ENCODE assay signal across 8 cellular contexts in the genomic region with DNA sequence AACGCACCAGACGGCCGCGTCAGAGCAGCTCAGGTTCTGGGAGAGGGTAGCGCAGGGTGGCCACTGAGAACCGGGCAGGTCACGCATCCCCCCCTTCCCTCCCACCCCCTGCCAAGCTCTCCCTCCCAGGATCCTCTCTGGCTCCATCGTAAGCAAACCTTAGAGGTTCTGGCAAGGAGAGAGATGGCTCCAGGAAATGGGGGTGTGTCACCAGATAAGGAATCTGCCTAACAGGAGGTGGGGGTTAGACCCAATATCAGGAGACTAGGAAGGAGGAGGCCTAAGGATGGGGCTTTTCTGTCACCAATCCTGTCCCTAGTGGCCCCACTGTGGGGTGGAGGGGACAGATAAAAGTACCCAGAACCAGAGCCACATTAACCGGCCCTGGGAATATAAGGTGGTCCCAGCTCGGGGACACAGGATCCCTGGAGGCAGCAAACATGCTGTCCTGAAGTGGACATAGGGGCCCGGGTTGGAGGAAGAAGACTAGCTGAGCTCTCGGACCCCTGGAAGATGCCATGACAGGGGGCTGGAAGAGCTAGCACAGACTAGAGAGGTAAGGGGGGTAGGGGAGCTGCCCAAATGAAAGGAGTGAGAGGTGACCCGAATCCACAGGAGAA. TPM values are rescaled to one million over a fixed set of nuclear protein-coding genes. Genes with fewer than 3 reads are reported as not detected.
DNase-seq lines count a peak whose midpoint lies in the region; ATAC-seq and TF ChIP-seq lines count a peak whose summit lies in the region.

No MANE protein-coding gene starts in this region.

- H3K9me3 ChIP-seq in BLaER1 treated with 17β-estradiol and CSF1 and Interleukin-3, amounts not matched to agents 10 nM and 100 nM (replicated peaks in 1 of 11), result no peaks in the 10 kb centered on the region
- no peaks in the 10 kb centered on the region for H3K9me3 ChIP-seq in MG63

- peaks cover 15 to 43% (median 25%) of the 10 kb centered on the region in 11 experiments for H3K36me3 ChIP-seq in BLaER1 treated with 17β-estradiol and CSF1 and Interleukin-3, amounts not matched to agents 10 nM and 100 nM
- H3K36me3 ChIP-seq in MG63, result peaks cover 17% of the 10 kb centered on the region

- H4K20me1 ChIP-seq in BLaER1 treated with 17β-estradiol and CSF1 and Interleukin-3, amounts not matched to agents 10 nM and 100 nM, result peaks cover 52 to 66% (median 63%) of the 10 kb centered on the region in 11 experiments

- H3K9ac ChIP-seq in BLaER1 treated with 17β-estradiol and CSF1 and Interleukin-3, amounts not matched to agents 10 nM and 100 nM, result peak overlapping the region; percentile 40 to 99 (median 97); a peak in 21 of 22 replicates

- H3K36me3 Mint-ChIP-seq in nephron (ENCODE audit: low read depth), result no peaks in the 10 kb centered on the region

- DNase-seq in MG63, result no peak
- peak; percentile 39 for DNase-seq in dermis blood vessel endothelial cell
- no peak for DNase-seq in HPDE6-E6E7 (ENCODE audit: extremely low spot score)
- no peak for DNase-seq in activated effector memory CD4-positive, alpha-beta T cell treated with anti-CD3 and anti-CD28 coated beads, Interleukin-2, amount 50 U/mL, for 16 hours
- no peak for DNase-seq in cortex of kidney (lab: John Stamatoyannopoulos, UW)

- peaks cover 26% of the 10 kb centered on the region for H3K4me1 Mint-ChIP-seq in nephron

- H3K27ac Mint-ChIP-seq in nephron, result peak overlapping the region; percentile 73 to 92 (median 89)

- H3K4me3 ChIP-seq in BLaER1 treated with 17β-estradiol and CSF1 and Interleukin-3, amounts not matched to agents 10 nM and 100 nM, result peak overlapping the region; percentile 85 to 100 (median 100)
- peak overlapping the region; percentile 90 for H3K4me3 ChIP-seq in MG63

- no peaks in the 10 kb centered on the region for H3K27me3 ChIP-seq in BLaER1 treated with 17β-estradiol and CSF1 and Interleukin-3, amounts not matched to agents 10 nM and 100 nM
- no peaks in the 10 kb centered on the region for H3K27me3 ChIP-seq in MG63

- TF ChIP-seq CTCF in nephron (IDR thresholded peaks at IDR 0.05; ENCODE audit: unreplicated experiment in 3 of 3), result no peak

- peak overlapping the region; percentile 96 to 97 (median 97) for H3K4me3 Mint-ChIP-seq in nephron

- no peaks in the 10 kb centered on the region for H3K9me3 Mint-ChIP-seq in nephron

- no peaks in the 10 kb centered on the region for H3K27me3 Mint-ChIP-seq in nephron (ENCODE audit: low read depth)

- H3K4me2 ChIP-seq in BLaER1 treated with 17β-estradiol and CSF1 and Interleukin-3, amounts not matched to agents 10 nM and 100 nM, result peak overlapping the region; percentile 89 to 99 (median 94)

- ATAC-seq in GM21423 (IDR thresholded peaks at IDR 0.05; ENCODE audit: unreplicated experiment), result no peak

- H3K27ac ChIP-seq in BLaER1 treated with 17β-estradiol and CSF1 and Interleukin-3, amounts not matched to agents 10 nM and 100 nM, result peak overlapping the region in 10 of 11 experiments; percentile 49 to 94 (median 92); a peak in 16 of 22 replicates

- H3K4me1 ChIP-seq in BLaER1 treated with 17β-estradiol and CSF1 and Interleukin-3, amounts not matched to agents 10 nM and 100 nM, result peaks cover 42 to 54% (median 47%) of the 10 kb centered on the region in 10 experiments

RNA-seq across cellular contexts. Expression of a gene that starts 1.9 kb away (rescaled TPM):
- 76.0 and 81.1 TPM in 2 replicates for total RNA-seq in MG63 (2014; rRNA removed; shearing (Covaris generic); ENCODE audit: low replicate concordance)
- 37.4 and 40.3 TPM in 2 replicates for total RNA-seq in dermis blood vessel endothelial cell

RNA-seq across cellular contexts. Expression of a gene that starts 33.5 kb away (rescaled TPM):
- 1.7 TPM in 1 of 2 replicates, not detected in the other for total RNA-seq in MG63 (2014; rRNA removed; shearing (Covaris generic); ENCODE audit: low replicate concordance)
- 0.60 and 1.7 TPM in 2 replicates for total RNA-seq in dermis blood vessel endothelial cell

RNA-seq across cellular contexts. Expression of a gene that starts 39.9 kb away (rescaled TPM):
- 1.1 TPM in 1 of 2 replicates, not detected in the other for total RNA-seq in MG63 (2014; rRNA removed; shearing (Covaris generic); ENCODE audit: low replicate concordance)
- total RNA-seq in dermis blood vessel endothelial cell, result 12.6 and 15.6 TPM in 2 replicates

RNA-seq across cellular contexts. Expression of a gene that starts 42.0 kb away (rescaled TPM):
- total RNA-seq in MG63 (2014; rRNA removed; shearing (Covaris generic); ENCODE audit: low replicate concordance), result not detected in 2 replicates
- not detected in 2 replicates for total RNA-seq in dermis blood vessel endothelial cell

RNA-seq across cellular contexts. Expression of a gene that starts 50.9 kb away (rescaled TPM):
- 2.7 TPM in 1 of 2 replicates, not detected in the other for total RNA-seq in MG63 (2014; rRNA removed; shearing (Covaris generic); ENCODE audit: low replicate concordance)
- total RNA-seq in dermis blood vessel endothelial cell, result 0.34 and 0.42 TPM in 2 replicates
